28 cellular contexts compared by ENCODE assay signal in the genomic region with DNA sequence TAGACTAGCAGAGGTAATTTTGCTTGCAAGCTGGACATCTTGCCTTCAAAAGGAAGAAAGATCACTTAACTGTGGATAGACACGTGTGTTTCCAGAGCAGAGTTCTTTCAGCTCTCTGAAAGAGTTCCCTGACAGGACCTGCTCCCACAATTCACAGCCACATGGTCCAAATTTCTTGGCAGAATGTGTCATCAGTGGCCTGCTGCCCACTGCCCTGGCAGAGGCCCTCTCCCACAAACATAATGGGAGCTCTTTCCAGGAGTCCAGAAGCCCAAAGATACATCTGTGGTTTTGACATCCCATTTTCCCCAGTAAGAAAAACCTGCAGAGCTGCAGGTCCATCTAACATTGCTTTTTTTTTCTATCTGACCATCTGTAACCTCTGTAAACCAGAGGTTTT. TPM values are rescaled to one million over a fixed set of nuclear protein-coding genes. Genes with fewer than 3 reads are reported as not detected.
DNase-seq lines count a peak whose midpoint lies in the region; ATAC-seq, FAIRE-seq and TF ChIP-seq lines count a peak whose summit lies in the region.
"Had no signal": no experiment of that assay in that cellular context is flagged by ENCODE, and none has a peak within 500 bp of the region (broad histone marks: within the 10 kb centered on the region; RNA-seq: fewer than 3 reads in every experiment).

No MANE protein-coding gene starts in this region.

- intact Hi-C loops in Right ventricle myocardium superior (cut with DNase I), result no loop called here
- intact Hi-C loops in activated T-helper 1 cell treated with anti-CD3 and anti-CD28 coated beads, Interleukin-12 subunit alpha, Interleukin-12 subunit beta, Interleukin-2, Interleukin-4 antibody, amounts not matched to agents 30 ng/mL and 10 ng/mL and 1 ng/mL, durations not matched to agents 14 hours and 24 hours and 36 hours (cut with micrococcal nuclease), result no loop called here
- intact Hi-C loops in testis (cut with DNase I; ENCODE audit: low total_unique reads), result no loop called here

- no peak for TF ChIP-seq CTCF in right atrium auricular region (IDR thresholded peaks at IDR 0.05)
- TF ChIP-seq CTCF in neural progenitor cell (IDR thresholded peaks at IDR 0.05), result no peak
- no peak for TF ChIP-seq CTCF in testis (IDR thresholded peaks at IDR 0.05)

- peak; percentile 57 for ATAC-seq in Right ventricle myocardium superior (ENCODE audit: poor library complexity)
- ATAC-seq: A549; stimulated activated naive CD8-positive, alpha-beta T cell treated with anti-CD3 and anti-CD28 coated beads, Interleukin-15, amount 100 ng/mL, for 72 hours; WTC11 had no signal

- H3K4me1 ChIP-seq in right atrium auricular region (peaks cover 0 to 11% of the 10 kb centered on the region in 2 donors), neural progenitor cell (no peaks in the 10 kb centered on the region), testis (no peaks in the 10 kb centered on the region)
- H3K4me1 ChIP-seq: A549; BLaER1 treated with 17β-estradiol and CSF1 and Interleukin-3, amounts not matched to agents 10 nM and 100 nM; upper lobe of left lung had no signal

- H3K4me2 ChIP-seq in neural progenitor cell, result no peak overlapping the region
- H3K4me2 ChIP-seq: A549; BLaER1 treated with 17β-estradiol and CSF1 and Interleukin-3, amounts not matched to agents 10 nM and 100 nM had no signal

- no peaks in the 10 kb centered on the region for H3K9me3 ChIP-seq in right atrium auricular region
- no peaks in the 10 kb centered on the region for H3K9me3 ChIP-seq in neural progenitor cell (ENCODE audit: low read depth)
- no peaks in the 10 kb centered on the region for H3K9me3 ChIP-seq in testis
- H3K9me3 ChIP-seq: A549; BLaER1 treated with 17β-estradiol and CSF1 and Interleukin-3, amounts not matched to agents 10 nM and 100 nM; upper lobe of left lung had no signal

- no peaks in the 10 kb centered on the region for H3K36me3 ChIP-seq in right atrium auricular region
- no peaks in the 10 kb centered on the region for H3K36me3 ChIP-seq in neural progenitor cell
- no peaks in the 10 kb centered on the region for H3K36me3 ChIP-seq in testis (ENCODE audit: low read depth, missing control alignments)
- H3K36me3 ChIP-seq: BLaER1 treated with 17β-estradiol and CSF1 and Interleukin-3, amounts not matched to agents 10 nM and 100 nM; upper lobe of left lung had no signal

- H3K9me3 Mint-ChIP-seq in neural progenitor cell, result no peaks in the 10 kb centered on the region
- H3K9me3 Mint-ChIP-seq in activated T-helper 1 cell treated with anti-CD3 and anti-CD28 coated beads, Interleukin-12 subunit alpha, Interleukin-12 subunit beta, Interleukin-2, Interleukin-4 antibody, amounts not matched to agents 30 ng/mL and 10 ng/mL and 1 ng/mL, durations not matched to agents 14 hours and 24 hours and 36 hours, result no peaks in the 10 kb centered on the region
- H3K9me3 Mint-ChIP-seq: activated naive CD8-positive, alpha-beta T cell treated with anti-CD3 and anti-CD28 coated beads for 36 hours; activated T-helper 2 cell treated with anti-CD3 and anti-CD28 coated beads, Interferon-gamma antibody, Interleukin-2, Interleukin-4, amounts not matched to agents 10 μg/mL and 5 μg/mL and 100 μg/mL, durations not matched to agents 14 hours and 24 hours and 36 hours; dendritic cell treated with granulocyte-macrophage colony-stimulating factor and Interleukin-4, amounts not matched to agents 40 ng/mL and 50 ng/mL, for 4 days; stimulated activated naive CD8-positive, alpha-beta T cell treated with anti-CD3 and anti-CD28 coated beads, Interleukin-15, amount 100 ng/mL, for 72 hours; WTC11 had no signal

- no peaks in the 10 kb centered on the region for H3K79me2 ChIP-seq in neural progenitor cell (ENCODE audit: low read depth)

- no peaks in the 10 kb centered on the region for H3K36me3 Mint-ChIP-seq in neural progenitor cell
- H3K36me3 Mint-ChIP-seq in activated T-helper 1 cell treated with anti-CD3 and anti-CD28 coated beads, Interleukin-12 subunit alpha, Interleukin-12 subunit beta, Interleukin-2, Interleukin-4 antibody, amounts not matched to agents 30 ng/mL and 10 ng/mL and 1 ng/mL, durations not matched to agents 14 hours and 24 hours and 36 hours (ENCODE audit: low read depth), result no peaks in the 10 kb centered on the region
- H3K36me3 Mint-ChIP-seq: activated naive CD8-positive, alpha-beta T cell treated with anti-CD3 and anti-CD28 coated beads for 36 hours; WTC11 had no signal

- H3K4me1 Mint-ChIP-seq in neural progenitor cell, result no peaks in the 10 kb centered on the region
- no peaks in the 10 kb centered on the region for H3K4me1 Mint-ChIP-seq in activated T-helper 1 cell treated with anti-CD3 and anti-CD28 coated beads, Interleukin-12 subunit alpha, Interleukin-12 subunit beta, Interleukin-2, Interleukin-4 antibody, amounts not matched to agents 30 ng/mL and 10 ng/mL and 1 ng/mL, durations not matched to agents 14 hours and 24 hours and 36 hours (ENCODE audit: low read depth)
- H3K4me1 Mint-ChIP-seq: activated naive CD8-positive, alpha-beta T cell treated with anti-CD3 and anti-CD28 coated beads for 36 hours; stimulated activated naive CD8-positive, alpha-beta T cell treated with anti-CD3 and anti-CD28 coated beads, Interleukin-15, amount 100 ng/mL, for 72 hours had no signal

- no peak overlapping the region for H3K9ac ChIP-seq in neural progenitor cell
- H3K9ac ChIP-seq: BLaER1 treated with 17β-estradiol and CSF1 and Interleukin-3, amounts not matched to agents 10 nM and 100 nM had no signal

- H3K27me3 Mint-ChIP-seq in neural progenitor cell (ENCODE audit: insufficient read depth, low read depth), result peaks cover 2% of the 10 kb centered on the region
- H3K27me3 Mint-ChIP-seq in activated T-helper 1 cell treated with anti-CD3 and anti-CD28 coated beads, Interleukin-12 subunit alpha, Interleukin-12 subunit beta, Interleukin-2, Interleukin-4 antibody, amounts not matched to agents 30 ng/mL and 10 ng/mL and 1 ng/mL, durations not matched to agents 14 hours and 24 hours and 36 hours (ENCODE audit: insufficient read depth), result peaks cover 3% of the 10 kb centered on the region
- H3K27me3 Mint-ChIP-seq: activated naive CD8-positive, alpha-beta T cell treated with anti-CD3 and anti-CD28 coated beads for 36 hours; dendritic cell treated with granulocyte-macrophage colony-stimulating factor and Interleukin-4, amounts not matched to agents 40 ng/mL and 50 ng/mL, for 4 days; stimulated activated naive CD8-positive, alpha-beta T cell treated with anti-CD3 and anti-CD28 coated beads, Interleukin-15, amount 100 ng/mL, for 72 hours had no signal

- TF ChIP-seq POLR2A in testis (IDR thresholded peaks at IDR 0.05), result no peak

- no peak overlapping the region for H3K27ac Mint-ChIP-seq in neural progenitor cell
- no peak overlapping the region for H3K27ac Mint-ChIP-seq in activated T-helper 1 cell treated with anti-CD3 and anti-CD28 coated beads, Interleukin-12 subunit alpha, Interleukin-12 subunit beta, Interleukin-2, Interleukin-4 antibody, amounts not matched to agents 30 ng/mL and 10 ng/mL and 1 ng/mL, durations not matched to agents 14 hours and 24 hours and 36 hours
- H3K27ac Mint-ChIP-seq: activated naive CD8-positive, alpha-beta T cell treated with anti-CD3 and anti-CD28 coated beads for 36 hours; activated T-helper 2 cell treated with anti-CD3 and anti-CD28 coated beads, Interferon-gamma antibody, Interleukin-2, Interleukin-4, amounts not matched to agents 10 μg/mL and 5 μg/mL and 100 μg/mL, durations not matched to agents 14 hours and 24 hours and 36 hours; dendritic cell treated with granulocyte-macrophage colony-stimulating factor and Interleukin-4, amounts not matched to agents 40 ng/mL and 50 ng/mL, for 4 days; stimulated activated naive CD8-positive, alpha-beta T cell treated with anti-CD3 and anti-CD28 coated beads, Interleukin-15, amount 100 ng/mL, for 72 hours; WTC11 had no signal

- no peak for FAIRE-seq in frontal cortex (lab: Jason Lieb, UNC)
- FAIRE-seq: A549, bronchial epithelial cell, RCC 7860 had no signal

- DNase-seq in Right ventricle myocardium superior, result peak; percentile 46
- no peak for DNase-seq in right atrium auricular region (ENCODE audit: low spot score)
- peak; percentile 5 to 10 for DNase-seq in frontal cortex (ENCODE audit: low spot score in 2 of 2)
- peak; percentile 0 for DNase-seq in myocyte (ENCODE audit: low read depth)
- no peak for DNase-seq in NK-92 (lab: John Stamatoyannopoulos, UW; ENCODE audit: unreplicated experiment)
- DNase-seq in neural progenitor cell (ENCODE audit: low spot score), result no peak
- DNase-seq in activated T-helper 1 cell treated with anti-CD3 and anti-CD28 coated beads, Interleukin-12 subunit alpha, Interleukin-12 subunit beta, Interleukin-2, Interleukin-4 antibody, amounts not matched to agents 30 ng/mL and 10 ng/mL and 1 ng/mL, durations not matched to agents 14 hours and 24 hours and 36 hours (ENCODE audit: low spot score), result no peak
- no peak for DNase-seq in testis
- DNase-seq: activated CD4-positive, alpha-beta T cell treated with anti-CD3 and anti-CD28 coated beads, Interleukin-2, amount 50 U/mL, for 4 hours; activated CD8-positive, alpha-beta memory T cell treated with anti-CD3 and anti-CD28 coated beads, Interleukin-2, amount 50 U/mL, for 4 hours; activated naive CD8-positive, alpha-beta T cell treated with anti-CD3 and anti-CD28 coated beads for 36 hours; Calu3; islet precursor cell; NCI-H1105; NCI-H2081 treated with DMSO at 0.1 percent for 48 hours; NK-92 treated with Interleukin-12 subunit alpha and Interleukin-12 subunit beta, amount 100 ng/mL, for 24 hours; retina; stimulated activated CD4-positive, alpha-beta T cell treated with anti-CD3 and anti-CD28 coated beads, Interleukin-4, amount 100 ng/mL, for 24 hours; stimulated activated naive CD8-positive, alpha-beta T cell treated with anti-CD3 and anti-CD28 coated beads, Interleukin-15, amount 100 ng/mL, for 72 hours; upper lobe of left lung had no signal

- no peaks in the 10 kb centered on the region for H3F3A ChIP-seq in neural progenitor cell (ENCODE audit: low read depth)

- H3K27ac ChIP-seq in right atrium auricular region (no peak overlapping the region), neural progenitor cell (no peak overlapping the region), testis (no peak overlapping the region)
- H3K27ac ChIP-seq: A549; BLaER1 treated with 17β-estradiol and CSF1 and Interleukin-3, amounts not matched to agents 10 nM and 100 nM; upper lobe of left lung had no signal

- H3K4me3 Mint-ChIP-seq in neural progenitor cell, result no peak overlapping the region
- H3K4me3 Mint-ChIP-seq in activated T-helper 1 cell treated with anti-CD3 and anti-CD28 coated beads, Interleukin-12 subunit alpha, Interleukin-12 subunit beta, Interleukin-2, Interleukin-4 antibody, amounts not matched to agents 30 ng/mL and 10 ng/mL and 1 ng/mL, durations not matched to agents 14 hours and 24 hours and 36 hours, result no peak overlapping the region
- H3K4me3 Mint-ChIP-seq: activated naive CD8-positive, alpha-beta T cell treated with anti-CD3 and anti-CD28 coated beads for 36 hours; dendritic cell treated with granulocyte-macrophage colony-stimulating factor and Interleukin-4, amounts not matched to agents 40 ng/mL and 50 ng/mL, for 4 days; stimulated activated naive CD8-positive, alpha-beta T cell treated with anti-CD3 and anti-CD28 coated beads, Interleukin-15, amount 100 ng/mL, for 72 hours; WTC11 had no signal

- no peaks in the 10 kb centered on the region for H4K20me1 ChIP-seq in neural progenitor cell (ENCODE audit: low read depth)
- H4K20me1 ChIP-seq: BLaER1 treated with 17β-estradiol and CSF1 and Interleukin-3, amounts not matched to agents 10 nM and 100 nM had no signal

- H3K4me3 ChIP-seq in right atrium auricular region (no peak overlapping the region), neural progenitor cell (no peak overlapping the region), testis (no peak overlapping the region)
- H3K4me3 ChIP-seq: A549; BLaER1 treated with 17β-estradiol and CSF1 and Interleukin-3, amounts not matched to agents 10 nM and 100 nM; lung; upper lobe of left lung had no signal

- H2AFZ ChIP-seq in neural progenitor cell (replicated peaks), result no peak overlapping the region

- H3K27me3 ChIP-seq in right atrium auricular region (no peaks in the 10 kb centered on the region), neural progenitor cell (no peaks in the 10 kb centered on the region), testis (no peaks in the 10 kb centered on the region)
- H3K27me3 ChIP-seq: BLaER1 treated with 17β-estradiol and CSF1 and Interleukin-3, amounts not matched to agents 10 nM and 100 nM; upper lobe of left lung had no signal

- WGBS in testis, 2 donors, result 82 to 89% methylated on average over 1 of the region's 1 CpG

RNA-seq across cellular contexts. Expression of gene SERPINI1, which starts 48.3 kb away (rescaled TPM):
- total RNA-seq in Right ventricle myocardium superior (5.6 TPM), right atrium auricular region (1 to 10 TPM; 2.0 to 3.8 TPM), frontal cortex (85.6 TPM), myocyte (1.6 and 2.5 TPM in 2 replicates), neural progenitor cell (ENCODE audit: low replicate concordance) (8.9 and 9.0 TPM in 2 replicates), testis (10 to 100 TPM; 17.6 to 24.0 TPM)
- polyA plus RNA-seq in myocyte (2012), result 0.32 TPM
- 0.70 and 0.71 TPM in 2 replicates for total RNA-seq in activated T-helper 1 cell treated with anti-CD3 and anti-CD28 coated beads, Interleukin-12 subunit alpha, Interleukin-12 subunit beta, Interleukin-2, Interleukin-4 antibody, amounts not matched to agents 30 ng/mL and 10 ng/mL and 1 ng/mL, durations not matched to agents 14 hours and 24 hours and 36 hours
- polyA plus RNA-seq in testis (ENCODE audit: insufficient read depth, low read depth, low replicate concordance), result 13.3 TPM

RNA-seq across cellular contexts. Expression of gene PDCD10, which starts 49.1 kb away (rescaled TPM):
- total RNA-seq in Right ventricle myocardium superior, result 30.4 TPM
- 10 to 100 TPM; 31.8 to 40.5 TPM for total RNA-seq in right atrium auricular region
- 63.6 TPM for total RNA-seq in frontal cortex
- total RNA-seq in myocyte, result 27.2 and 30.1 TPM in 2 replicates
- 18.8 TPM for polyA plus RNA-seq in myocyte (2012)
- total RNA-seq in neural progenitor cell (ENCODE audit: low replicate concordance), result 63.9 and 117 TPM in 2 replicates
- 66.2 and 74.5 TPM in 2 replicates for total RNA-seq in activated T-helper 1 cell treated with anti-CD3 and anti-CD28 coated beads, Interleukin-12 subunit alpha, Interleukin-12 subunit beta, Interleukin-2, Interleukin-4 antibody, amounts not matched to agents 30 ng/mL and 10 ng/mL and 1 ng/mL, durations not matched to agents 14 hours and 24 hours and 36 hours
- 10 to 100 TPM; 59.4 to 64.7 TPM for total RNA-seq in testis
- polyA plus RNA-seq in testis (ENCODE audit: insufficient read depth, low read depth, low replicate concordance), result 62.8 TPM

Comparison
In these comparisons a context has a peak if more than half of its experiments do, and no peak if none do; other contexts are left out.
1. DNase-seq: peak in Right ventricle myocardium superior (single experiment), frontal cortex (2 of 2) and myocyte (single experiment); none in right atrium auricular region (single experiment), NK-92 (single experiment), neural progenitor cell (single experiment), activated T-helper 1 cell treated with anti-CD3 and anti-CD28 coated beads, Interleukin-12 subunit alpha, Interleukin-12 subunit beta, Interleukin-2, Interleukin-4 antibody, amounts not matched to agents 30 ng/mL and 10 ng/mL and 1 ng/mL, durations not matched to agents 14 hours and 24 hours and 36 hours (single experiment) and testis (single experiment).